ENCODE assay signal across 8 cellular contexts in genomic region chr6:136792945-136793289, GRCh38. TPM values are rescaled to one million over a fixed set of nuclear protein-coding genes. Genes with fewer than 3 reads are reported as not detected.
DNase-seq lines count a peak whose midpoint lies in the region; ATAC-seq and TF ChIP-seq lines count a peak whose summit lies in the region.

No MANE protein-coding gene starts in this region.

- H3K4me1 Mint-ChIP-seq in activated naive CD8-positive, alpha-beta T cell treated with anti-CD3 and anti-CD28 coated beads, Interleukin-2, amount 10 ng/mL, durations not matched to agents 7 days and 5 days, result peaks cover 31% of the 10 kb centered on the region

- H3K27ac Mint-ChIP-seq in activated naive CD8-positive, alpha-beta T cell treated with anti-CD3 and anti-CD28 coated beads, Interleukin-2, amount 10 ng/mL, durations not matched to agents 7 days and 5 days, result peak overlapping the region; percentile 97

- 0 to 1% methylated on average over 9 to 21 of the region's 29 CpGs for WGBS in upper lobe of left lung, 2 donors

- H3K4me3 ChIP-seq in NB4 (ENCODE audit: low read depth, low read length) (peak overlapping the region; percentile 68), cardiac muscle cell (peak overlapping the region; percentile 60), upper lobe of left lung (peak overlapping the region; percentile 80 to 93 (median 88))

- H3K9me3 ChIP-seq in cardiac muscle cell (ENCODE audit: low read depth), result no peaks in the 10 kb centered on the region
- no peaks in the 10 kb centered on the region for H3K9me3 ChIP-seq in upper lobe of left lung

- POLR2A ChIA-PET in activated naive CD8-positive, alpha-beta T cell treated with anti-CD3 and anti-CD28 coated beads, Interleukin-2, amount 10 ng/mL, durations not matched to agents 7 days and 5 days (lab: Charles Lee), result interaction anchor here (0.9 to 5.3 kb wide), 15 partner anchors 9 to 503 kb away, joined by 3 to 93 read pairs (median 5); partner anchors contain the start of genes BCLAF1 and PEX7

- peaks cover 11% of the 10 kb centered on the region for H3K36me3 Mint-ChIP-seq in activated naive CD8-positive, alpha-beta T cell treated with anti-CD3 and anti-CD28 coated beads, Interleukin-2, amount 10 ng/mL, durations not matched to agents 7 days and 5 days

- H3K27me3 ChIP-seq in cardiac muscle cell (peaks cover 25% of the 10 kb centered on the region), upper lobe of left lung (no peaks in the 10 kb centered on the region)

- H3K27ac ChIP-seq in cardiac muscle cell (no peak overlapping the region), upper lobe of left lung (peak overlapping the region; percentile 97 to 99 (median 98))

- peaks cover 3% of the 10 kb centered on the region for H3K27me3 Mint-ChIP-seq in activated naive CD8-positive, alpha-beta T cell treated with anti-CD3 and anti-CD28 coated beads, Interleukin-2, amount 10 ng/mL, durations not matched to agents 7 days and 5 days

- ATAC-seq in HG02571 (IDR thresholded peaks at IDR 0.05; ENCODE audit: unreplicated experiment) (peak; percentile 56), upper lobe of left lung (ENCODE audit: low FRiP score in 2 of 2) (peak; percentile 95 to 97)
- ATAC-seq in activated naive CD8-positive, alpha-beta T cell treated with anti-CD3 and anti-CD28 coated beads, Interleukin-2, amount 10 ng/mL, durations not matched to agents 7 days and 5 days (ENCODE audit: low read depth), result peak; percentile 77

- H3K4me3 Mint-ChIP-seq in activated naive CD8-positive, alpha-beta T cell treated with anti-CD3 and anti-CD28 coated beads, Interleukin-2, amount 10 ng/mL, durations not matched to agents 7 days and 5 days, result peak overlapping the region; percentile 96

- H3K4me1 ChIP-seq in cardiac muscle cell (ENCODE audit: low read depth), result no peaks in the 10 kb centered on the region
- peaks cover 21 to 35% (median 29%) of the 10 kb centered on the region in 4 donors for H3K4me1 ChIP-seq in upper lobe of left lung

- H3K9me3 Mint-ChIP-seq in activated naive CD8-positive, alpha-beta T cell treated with anti-CD3 and anti-CD28 coated beads, Interleukin-2, amount 10 ng/mL, durations not matched to agents 7 days and 5 days, result no peaks in the 10 kb centered on the region

- TF ChIP-seq CTCF in GM10266 (IDR thresholded peaks at IDR 0.05; ENCODE audit: control insufficient read depth, insufficient read depth, low read depth, missing control alignments), result peak; percentile 91
- TF ChIP-seq CTCF in NB4 (IDR thresholded peaks at IDR 0.05; ENCODE audit: low read depth, low read length), result peak; percentile 84
- TF ChIP-seq CTCF in cardiac muscle cell (IDR thresholded peaks at IDR 0.05; ENCODE audit: low read depth, low read length), result peak; percentile 90
- TF ChIP-seq CTCF in upper lobe of left lung (IDR thresholded peaks at IDR 0.05), result peak; percentile 82 to 88 (median 85)

- peak in 1 of 4 donors; percentile 44 for TF ChIP-seq EP300 in upper lobe of left lung (IDR thresholded peaks at IDR 0.05)

- TF ChIP-seq POLR2A in NB4 (IDR thresholded peaks at IDR 0.05; ENCODE audit: extremely low read depth, insufficient read length), result no peak
- TF ChIP-seq POLR2A in upper lobe of left lung (IDR thresholded peaks at IDR 0.05), result peak in 1 of 4 donors; percentile 31

- no peaks in the 10 kb centered on the region for H3K36me3 ChIP-seq in cardiac muscle cell
- no peaks in the 10 kb centered on the region for H3K36me3 ChIP-seq in upper lobe of left lung

- DNase-seq in GM10266 (ENCODE audit: extremely low spot score) (peak; percentile 78), NB4 (ENCODE audit: low read depth) (peak; percentile 97), SKM-1 treated with dmso at 0.1 percent for 144 hours (lab: John Stamatoyannopoulos, UW; ENCODE audit: unreplicated experiment) (peak; percentile 75), cardiac muscle cell (ENCODE audit: low read depth in 1 of 2, low spot score in 1 of 2) (peak; percentile 89 to 95), pons (ENCODE audit: low spot score) (peak; percentile 78), upper lobe of left lung (peak; percentile 96 to 98)
- DNase-seq in activated naive CD8-positive, alpha-beta T cell treated with anti-CD3 and anti-CD28 coated beads, Interleukin-2, amount 10 ng/mL, durations not matched to agents 7 days and 5 days, result peak; percentile 97

RNA-seq across cellular contexts. Expression of gene MAP3K5, which starts 0.6 kb away (rescaled TPM):
- 10 to 100 TPM; 18.3 to 19.8 TPM for total RNA-seq in activated naive CD8-positive, alpha-beta T cell treated with anti-CD3 and anti-CD28 coated beads, Interleukin-2, amount 10 ng/mL, durations not matched to agents 7 days and 5 days
- total RNA-seq in cardiac muscle cell (1.4 and 3.0 TPM in 2 replicates), upper lobe of left lung (10 to 100 TPM; 26.4 to 45.1 (median 41.8) TPM)
- polyA plus RNA-seq in cardiac muscle cell, result 2.8 and 3.3 TPM in 2 replicates

RNA-seq across cellular contexts. Expression of gene PEX7, which starts 29.5 kb away (rescaled TPM):
- total RNA-seq in activated naive CD8-positive, alpha-beta T cell treated with anti-CD3 and anti-CD28 coated beads, Interleukin-2, amount 10 ng/mL, durations not matched to agents 7 days and 5 days, result 1 to 10 TPM; 3.0 to 3.7 TPM
- total RNA-seq in cardiac muscle cell, result 13.4 and 13.7 TPM in 2 replicates
- polyA plus RNA-seq in cardiac muscle cell, result 15.7 and 20.0 TPM in 2 replicates
- total RNA-seq in upper lobe of left lung, result 10 to 100 TPM in 3 of 6 donors, 1 to 10 TPM in 3; 6.7 to 11.7 (median 9.7) TPM
